ENCODE assay signal across 2 cellular contexts in genomic region chr1:3786468-3787346, GRCh38.
TF ChIP-seq lines count a peak whose summit lies in the region.

No MANE protein-coding gene starts in this region.

TF ChIP-seq in GM23338, 12 proteins besides CTCF, POLR2A, EP300 and RAD21:
- no peak for TF ChIP-seq ZNF114 (CRISPR knock-in tag; IDR thresholded peaks at IDR 0.05)
- no peak for TF ChIP-seq POLR2AphosphoS5 (IDR thresholded peaks at IDR 0.05; ENCODE audit: low read depth)
- no peak for TF ChIP-seq REST (IDR thresholded peaks at IDR 0.05; ENCODE audit: unreplicated experiment)
- TF ChIP-seq STAT1 (IDR thresholded peaks at IDR 0.05; ENCODE audit: unreplicated experiment), result no peak
- TF ChIP-seq ZNF462 (CRISPR knock-in tag; IDR thresholded peaks at IDR 0.05), result no peak
- TF ChIP-seq NANOG (IDR thresholded peaks at IDR 0.05; ENCODE audit: borderline replicate concordance), result no peak
- no peak for TF ChIP-seq ZNF331 (CRISPR knock-in tag; IDR thresholded peaks at IDR 0.05; ENCODE audit: low read depth)
- TF ChIP-seq CREB1 (CRISPR knock-in tag; IDR thresholded peaks at IDR 0.05; ENCODE audit: low read depth), result no peak
- no peak for TF ChIP-seq EZH2phosphoT487 (IDR thresholded peaks at IDR 0.05; ENCODE audit: unreplicated experiment)
- TF ChIP-seq JUNB (IDR thresholded peaks at IDR 0.05; ENCODE audit: unreplicated experiment), result no peak
- TF ChIP-seq EZH2 (IDR thresholded peaks at IDR 0.05; ENCODE audit: low read depth, unreplicated experiment), result no peak
TF ChIP-seq in GM23338: peak in this region for 0.

TF ChIP-seq in K562, 482 proteins besides CTCF, POLR2A, EP300 and RAD21:
- TF ChIP-seq SMARCB1 (IDR thresholded peaks at IDR 0.05; ENCODE audit: insufficient read length, low read depth) (no peak), ATF2 (CRISPR knock-in tag; IDR thresholded peaks at IDR 0.05) (no peak), BCOR (IDR thresholded peaks at IDR 0.05) (no peak), DIDO1 (tag; IDR thresholded peaks at IDR 0.05; ENCODE audit: low read depth) (no peak), CAMTA2 (CRISPR knock-in tag; conservative IDR thresholded peaks at IDR 0.05) (no peak), RHOXF2B (CRISPR knock-in tag; conservative IDR thresholded peaks at IDR 0.05) (no peak), POLR2G (IDR thresholded peaks at IDR 0.05; ENCODE audit: low read depth, low read length) (peak; percentile 72), MTA2 (IDR thresholded peaks at IDR 0.05; ENCODE audit: low read depth) (no peak), ZNF318 (IDR thresholded peaks at IDR 0.05; ENCODE audit: borderline replicate concordance in 1 of 2, low read depth in 1 of 2) (no peak), RBFOX2 (IDR thresholded peaks at IDR 0.05; ENCODE audit: low read depth, low read length) (peak; percentile 49; the same call in 1 of the 2 replicates)
